In the genomic region with DNA sequence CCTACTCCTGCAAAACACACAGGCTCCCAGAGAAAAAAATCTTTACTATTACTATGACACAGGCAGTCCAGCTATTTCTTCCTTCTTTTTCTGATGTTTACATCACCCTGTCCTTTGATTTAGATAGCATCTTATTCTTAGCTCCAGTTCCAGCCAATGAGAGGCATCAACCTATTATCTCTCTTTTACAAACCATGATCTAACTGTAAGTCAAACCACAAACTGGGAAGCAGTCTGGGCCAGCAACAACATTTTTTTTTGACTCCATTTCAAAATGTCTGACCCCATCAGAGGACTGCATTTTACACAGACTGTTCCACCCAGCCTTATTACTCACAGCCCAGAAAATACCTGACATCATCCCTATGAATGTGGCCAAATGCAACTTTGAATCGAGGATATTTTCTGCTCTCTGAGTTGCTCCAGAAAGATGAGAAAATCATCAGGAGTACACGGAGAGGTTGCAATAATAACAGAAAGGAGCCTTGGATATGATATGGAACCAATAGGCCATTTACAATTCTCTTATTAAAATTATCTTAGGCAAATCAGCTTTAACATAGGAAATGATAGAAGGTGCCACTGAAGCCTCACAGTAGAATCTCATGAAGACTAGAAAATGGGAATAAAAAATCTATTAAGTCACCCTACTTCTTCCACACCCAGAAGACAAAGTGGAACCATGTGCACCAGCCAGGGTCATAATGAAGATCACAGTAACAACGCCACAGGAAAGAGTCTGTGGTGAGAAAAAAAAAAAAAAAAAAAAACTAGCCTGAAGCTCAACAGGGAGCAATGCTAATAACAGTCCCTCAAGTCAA, we compare ENCODE assay signal across 13 cellular contexts. TPM values are rescaled to one million over a fixed set of nuclear protein-coding genes. Genes with fewer than 3 reads are reported as not detected.
DNase-seq lines count a peak whose midpoint lies in the region; ATAC-seq and TF ChIP-seq lines count a peak whose summit lies in the region.
"Had no signal": no experiment of that assay in that cellular context is flagged by ENCODE, and none has a peak within 500 bp of the region (broad histone marks: within the 10 kb centered on the region; RNA-seq: fewer than 3 reads in every experiment).

No MANE protein-coding gene starts in this region.

- H3K27ac ChIP-seq in heart left ventricle, result no peak overlapping the region
- H3K27ac ChIP-seq in left ventricle myocardium inferior (replicated peaks), result no peak overlapping the region
- peak overlapping the region; percentile 66 to 90 for H3K27ac ChIP-seq in aorta (ENCODE audit: low read depth in 1 of 2, low read length in 2 of 2)
- H3K27ac ChIP-seq: SK-N-MC, transverse colon had no signal

- H3K9me3 Mint-ChIP-seq in activated T-cell treated with anti-CD3 and anti-CD28 coated beads, Interleukin-2, amount 50 U/mL, for 24 hours, result no peaks in the 10 kb centered on the region
- no peaks in the 10 kb centered on the region for H3K9me3 Mint-ChIP-seq in activated naive CD8-positive, alpha-beta T cell treated with anti-CD3 and anti-CD28 coated beads, Interleukin-2, amount 50 U/mL, for 24 hours
- H3K9me3 Mint-ChIP-seq: central memory CD8-positive, alpha-beta T cell had no signal

- H3K27ac Mint-ChIP-seq in activated T-cell treated with anti-CD3 and anti-CD28 coated beads, Interleukin-2, amount 50 U/mL, for 24 hours, result no peak overlapping the region
- no peak overlapping the region for H3K27ac Mint-ChIP-seq in activated naive CD8-positive, alpha-beta T cell treated with anti-CD3 and anti-CD28 coated beads, Interleukin-2, amount 50 U/mL, for 24 hours
- H3K27ac Mint-ChIP-seq: activated CD8-positive, alpha-beta memory T cell treated with anti-CD3 and anti-CD28 coated beads, Interleukin-2, amount 10 ng/mL, durations not matched to agents 7 days and 5 days had no signal

- peaks cover 10% of the 10 kb centered on the region for H3K36me3 Mint-ChIP-seq in activated T-cell treated with anti-CD3 and anti-CD28 coated beads, Interleukin-2, amount 50 U/mL, for 24 hours (ENCODE audit: low read depth)
- H3K36me3 Mint-ChIP-seq in activated naive CD8-positive, alpha-beta T cell treated with anti-CD3 and anti-CD28 coated beads, Interleukin-2, amount 50 U/mL, for 24 hours (ENCODE audit: low read depth), result no peaks in the 10 kb centered on the region

- peaks cover 5% of the 10 kb centered on the region for H3K4me1 Mint-ChIP-seq in activated T-cell treated with anti-CD3 and anti-CD28 coated beads, Interleukin-2, amount 50 U/mL, for 24 hours (ENCODE audit: low read depth)
- peaks cover 3% of the 10 kb centered on the region for H3K4me1 Mint-ChIP-seq in activated naive CD8-positive, alpha-beta T cell treated with anti-CD3 and anti-CD28 coated beads, Interleukin-2, amount 50 U/mL, for 24 hours
- H3K4me1 Mint-ChIP-seq: central memory CD8-positive, alpha-beta T cell had no signal

- 29 to 44% (median 37%) methylated on average over 3 of the region's 3 CpGs for WGBS in heart left ventricle, 4 donors
- WGBS in aorta, 2 donors, result 2 to 5% methylated on average over 3 of the region's 3 CpGs

- DNase-seq in heart left ventricle (no peak), left ventricle myocardium inferior (no peak), fibroblast of pulmonary artery (ENCODE audit: low read depth) (peak; percentile 90), aorta (no peak)
- DNase-seq in activated T-cell treated with anti-CD3 and anti-CD28 coated beads, Interleukin-2, amount 50 U/mL, for 24 hours, result no peak
- no peak for DNase-seq in activated naive CD8-positive, alpha-beta T cell treated with anti-CD3 and anti-CD28 coated beads, Interleukin-2, amount 50 U/mL, for 24 hours
- DNase-seq: activated CD8-positive, alpha-beta memory T cell treated with anti-CD3 and anti-CD28 coated beads, Interleukin-2, amount 10 ng/mL, durations not matched to agents 7 days and 5 days had no signal

- no peaks in the 10 kb centered on the region for H3K9me3 ChIP-seq in heart left ventricle
- H3K9me3 ChIP-seq in left ventricle myocardium inferior (replicated peaks), result no peaks in the 10 kb centered on the region
- H3K9me3 ChIP-seq in aorta (ENCODE audit: control insufficient read depth, low read length), result no peaks in the 10 kb centered on the region
- H3K9me3 ChIP-seq: transverse colon had no signal

- H3K4me3 Mint-ChIP-seq in activated T-cell treated with anti-CD3 and anti-CD28 coated beads, Interleukin-2, amount 50 U/mL, for 24 hours, result no peak overlapping the region
- no peak overlapping the region for H3K4me3 Mint-ChIP-seq in activated naive CD8-positive, alpha-beta T cell treated with anti-CD3 and anti-CD28 coated beads, Interleukin-2, amount 50 U/mL, for 24 hours
- H3K4me3 Mint-ChIP-seq: activated CD8-positive, alpha-beta memory T cell treated with anti-CD3 and anti-CD28 coated beads, Interleukin-2, amount 10 ng/mL, durations not matched to agents 7 days and 5 days; central memory CD8-positive, alpha-beta T cell had no signal

- H3K4me1 ChIP-seq in heart left ventricle (peaks cover 0 to 12% (median 2%) of the 10 kb centered on the region in 12 donors), left ventricle myocardium inferior (peaks cover 7% of the 10 kb centered on the region), aorta (ENCODE audit: control insufficient read depth in 1 of 2, insufficient read depth in 2 of 2, low read length in 2 of 2) (peaks cover 0 to 1% of the 10 kb centered on the region in 2 donors)

- TF ChIP-seq CTCF in heart left ventricle (IDR thresholded peaks at IDR 0.05) (no peak), left ventricle myocardium inferior (IDR thresholded peaks at IDR 0.05; ENCODE audit: borderline replicate concordance) (no peak), fibroblast of pulmonary artery (IDR thresholded peaks at IDR 0.05; ENCODE audit: low read length, missing control alignments) (no peak)

- H3K27me3 Mint-ChIP-seq in activated T-cell treated with anti-CD3 and anti-CD28 coated beads, Interleukin-2, amount 50 U/mL, for 24 hours, result no peaks in the 10 kb centered on the region
- no peaks in the 10 kb centered on the region for H3K27me3 Mint-ChIP-seq in activated naive CD8-positive, alpha-beta T cell treated with anti-CD3 and anti-CD28 coated beads, Interleukin-2, amount 50 U/mL, for 24 hours
- H3K27me3 Mint-ChIP-seq: activated CD8-positive, alpha-beta memory T cell treated with anti-CD3 and anti-CD28 coated beads, Interleukin-2, amount 10 ng/mL, durations not matched to agents 7 days and 5 days; central memory CD8-positive, alpha-beta T cell had no signal

- ATAC-seq in heart left ventricle (peak; percentile 15 to 75 (median 68)), SK-N-SH treated with all-trans-retinoic acid at 6 μM for 48 hours (peak; percentile 50), aorta (ENCODE audit: low FRiP score) (peak; percentile 78), GM21717 (IDR thresholded peaks at IDR 0.05; ENCODE audit: unreplicated experiment) (no peak)
- no peak for ATAC-seq in activated naive CD8-positive, alpha-beta T cell treated with anti-CD3 and anti-CD28 coated beads, Interleukin-2, amount 50 U/mL, for 24 hours

- H3K27me3 ChIP-seq in heart left ventricle, result no peaks in the 10 kb centered on the region
- no peaks in the 10 kb centered on the region for H3K27me3 ChIP-seq in left ventricle myocardium inferior (ENCODE audit: low read depth)
- no peaks in the 10 kb centered on the region for H3K27me3 ChIP-seq in aorta (ENCODE audit: control insufficient read depth in 1 of 2, insufficient read depth in 2 of 2, low read length in 1 of 2)
- H3K27me3 ChIP-seq: transverse colon had no signal

- H3K36me3 ChIP-seq in heart left ventricle, result peaks cover 0 to 27% (median 13%) of the 10 kb centered on the region in 9 donors
- peaks cover 10% of the 10 kb centered on the region for H3K36me3 ChIP-seq in left ventricle myocardium inferior
- H3K36me3 ChIP-seq in aorta (ENCODE audit: control insufficient read depth in 1 of 2, insufficient read depth in 2 of 2, low read length in 1 of 2), result peaks cover 0 to 2% of the 10 kb centered on the region in 2 donors

- H3K4me3 ChIP-seq in heart left ventricle (no peak overlapping the region), left ventricle myocardium inferior (no peak overlapping the region), fibroblast of pulmonary artery (replicated peaks; ENCODE audit: low read depth, low read length) (peak overlapping the region; percentile 7), aorta (ENCODE audit: low read length in 2 of 2) (no peak overlapping the region)
- H3K4me3 ChIP-seq: transverse colon had no signal

- TF ChIP-seq POLR2A in heart left ventricle (IDR thresholded peaks at IDR 0.05), result no peak

- intact Hi-C loops in heart left ventricle (cut with DNase I), result loop anchor here in 6 of 10 donors (1.0 to 5.0 kb wide), 3 partner anchors 193 kb away; no protein-coding TSS in a partner anchor
- intact Hi-C loops in left ventricle myocardium inferior (cut with micrococcal nuclease), result no loop called here
- intact Hi-C loops in aorta (cut with DNase I), result loop anchor here (2.0 to 10.0 kb wide), 2 partner anchors 151 to 193 kb away; no protein-coding TSS in a partner anchor

TF ChIP-seq in SK-N-SH treated with all-trans-retinoic acid at 6 μM for 48 hours, 23 proteins besides CTCF, POLR2A, EP300 and RAD21 (continues in another document):
- TF ChIP-seq SNAI2 (CRISPR knock-in tag; IDR thresholded peaks at IDR 0.05) (no peak), ZFP30 (CRISPR knock-in tag; IDR thresholded peaks at IDR 0.05) (no peak)

RNA-seq across cellular contexts. Expression of a gene that starts 21.2 kb away (rescaled TPM):
- total RNA-seq in heart left ventricle (10 to 100 TPM; 13.9 to 24.9 (median 19.8) TPM), left ventricle myocardium inferior (23.3 TPM), aorta (10 to 100 TPM; 42.7 to 47.9 TPM)
- polyA plus RNA-seq in heart left ventricle (10 to 100 TPM; 12.0 to 27.2 TPM), aorta (10 to 100 TPM; 20.5 to 65.4 TPM)

RNA-seq across cellular contexts. Expression of a gene that starts 29.7 kb away (rescaled TPM):
- total RNA-seq in heart left ventricle (10 to 100 TPM; 36.7 to 87.8 (median 60.1) TPM), left ventricle myocardium inferior (68.8 TPM), aorta (10 to 100 TPM; 11.5 to 24.8 TPM)
- polyA plus RNA-seq in heart left ventricle (10 to 100 TPM; 24.2 to 43.1 TPM), aorta (10 to 100 TPM in 1 of 2 donors, 1 to 10 TPM in 1; 6.9 to 14.8 TPM)

RNA-seq across cellular contexts. Expression of a gene that starts 29.9 kb away (rescaled TPM):
- total RNA-seq in heart left ventricle (1 to 10 TPM; 1.3 to 4.4 (median 2.8) TPM), left ventricle myocardium inferior (3.0 TPM), aorta (1 to 10 TPM; 2.7 to 3.9 TPM)
- polyA plus RNA-seq in heart left ventricle (1 to 10 TPM; 3.3 to 5.6 TPM), aorta (1 to 10 TPM; 4.8 to 7.1 TPM)

RNA-seq across cellular contexts. Expression of a gene that starts 32.6 kb away (rescaled TPM):
- not detected for total RNA-seq in heart left ventricle
- polyA plus RNA-seq in heart left ventricle, result not detected
- total RNA-seq in left ventricle myocardium inferior, result not detected
- not detected for total RNA-seq in aorta
- not detected for polyA plus RNA-seq in aorta
- total RNA-seq: activated CD8-positive, alpha-beta memory T cell treated with anti-CD3 and anti-CD28 coated beads, Interleukin-2, amount 10 ng/mL, durations not matched to agents 7 days and 5 days; NCI-H460 had no signal

Comparison
In these comparisons a context has a peak if more than half of its experiments do, and no peak if none do; other contexts are left out.
1. ATAC-seq: peak in heart left ventricle (4 of 4), SK-N-SH treated with all-trans-retinoic acid at 6 μM for 48 hours (single experiment) and aorta (single experiment); none in GM21717 (single experiment) and activated naive CD8-positive, alpha-beta T cell treated with anti-CD3 and anti-CD28 coated beads, Interleukin-2, amount 50 U/mL, for 24 hours (single experiment).
2. H3K27ac ChIP-seq: peak in aorta (2 of 2); none in heart left ventricle (0 of 12) and left ventricle myocardium inferior (single experiment).